In the genomic region with DNA sequence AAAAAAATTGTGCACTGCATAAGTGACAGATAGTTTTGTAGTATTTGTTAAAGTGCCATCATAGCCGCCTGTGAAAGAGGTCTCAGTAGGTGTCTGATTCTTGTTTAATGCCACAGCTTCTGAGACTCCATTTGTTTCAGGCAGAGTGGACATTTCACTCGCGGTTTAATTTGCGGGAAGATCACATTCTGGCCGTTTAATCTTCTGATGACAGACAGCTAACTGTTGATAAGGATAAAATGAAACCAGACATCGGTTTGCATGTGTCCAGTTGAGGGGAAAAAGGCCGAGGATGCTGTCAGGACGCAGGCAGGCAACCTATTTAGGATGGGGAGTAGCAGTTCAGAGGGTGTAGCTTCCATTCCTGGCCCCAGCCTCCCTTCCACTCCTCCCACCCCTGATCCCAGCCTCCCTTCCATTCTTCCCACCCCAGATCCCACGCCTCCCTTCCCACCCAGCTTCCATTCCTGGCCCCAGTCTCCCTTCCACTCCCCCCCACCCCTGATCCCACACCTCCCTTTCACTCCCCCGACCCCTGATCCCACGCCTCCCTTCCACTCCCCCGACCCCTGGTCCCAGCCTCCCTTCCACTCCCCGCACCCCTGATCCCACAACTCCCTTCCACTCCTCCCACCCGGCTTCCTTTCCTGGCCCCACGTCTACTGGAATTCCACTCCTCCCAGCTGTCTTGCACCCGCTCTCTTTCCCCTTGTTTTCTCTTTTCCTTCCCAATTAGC, we compare ENCODE assay signal across 22 cellular contexts. TPM values are rescaled to one million over a fixed set of nuclear protein-coding genes. Genes with fewer than 3 reads are reported as not detected.
DNase-seq lines count a peak whose midpoint lies in the region; ATAC-seq and TF ChIP-seq lines count a peak whose summit lies in the region.
"Had no signal": no experiment of that assay in that cellular context is flagged by ENCODE, and none has a peak within 500 bp of the region (broad histone marks: within the 10 kb centered on the region; RNA-seq: fewer than 3 reads in every experiment).

No MANE protein-coding gene starts in this region.

- TF ChIP-seq POLR2A in uterus (IDR thresholded peaks at IDR 0.05): no peak

- H3F3A ChIP-seq in neural progenitor cell (ENCODE audit: low read depth): peaks cover 37% of the 10 kb centered on the region

- no peak for TF ChIP-seq CTCF in heart right ventricle (IDR thresholded peaks at IDR 0.05)
- TF ChIP-seq CTCF in left ventricle myocardium inferior (IDR thresholded peaks at IDR 0.05; ENCODE audit: borderline replicate concordance): no peak
- no peak for TF ChIP-seq CTCF in neural progenitor cell (IDR thresholded peaks at IDR 0.05)
- no peak for TF ChIP-seq CTCF in uterus (IDR thresholded peaks at IDR 0.05)

- in situ Hi-C loops in G401 (cut with HindIII; ENCODE audit: low sequenced_read_pairs): no loop called here

- DNase-seq in heart right ventricle: no peak
- no peak for DNase-seq in Right ventricle myocardium inferior (ENCODE audit: missing footprints)
- no peak for DNase-seq in left ventricle myocardium inferior
- DNase-seq in neural progenitor cell (ENCODE audit: low spot score): no peak
- DNase-seq in uterus: peak; percentile 59 to 70
- no peak for DNase-seq in G401 (ENCODE audit: low spot score)
- DNase-seq in activated CD8-positive, alpha-beta memory T cell treated with anti-CD3 and anti-CD28 coated beads, Interleukin-2, amount 50 U/mL, for 48 hours: no peak
- DNase-seq: activated B cell treated with CpG ODN at 0.5 μM for 24 hours; activated CD8-positive, alpha-beta T cell treated with anti-CD3 and anti-CD28 coated beads, Interleukin-2, amount 10 ng/mL, durations not matched to agents 7 days and 5 days; amniotic stem cell; C1 segment of cervical spinal cord; cerebellar nuclear complex; DMS153; effector memory CD4-positive, alpha-beta T cell; MV-4-11; NCI-H2029; NCI-H526 treated with DMSO at 0.1 percent for 48 hours; stimulated activated CD4-positive, alpha-beta T cell treated with anti-CD3 and anti-CD28 coated beads, Interleukin-2, amount 100 ng/mL, for 48 hours; transverse colon had no signal

- H3K36me3 ChIP-seq in heart right ventricle (peaks cover 0 to 8% (median 0%) of the 10 kb centered on the region in 9 donors), left ventricle myocardium inferior (peaks cover 8% of the 10 kb centered on the region), neural progenitor cell (no peaks in the 10 kb centered on the region), uterus (no peaks in the 10 kb centered on the region)
- H3K36me3 ChIP-seq: transverse colon had no signal

- H3K4me1 ChIP-seq in heart right ventricle (peaks cover 16 to 57% (median 47%) of the 10 kb centered on the region in 9 donors), left ventricle myocardium inferior (peaks cover 65% of the 10 kb centered on the region), neural progenitor cell (peaks cover 47% of the 10 kb centered on the region), uterus (peaks cover 0 to 17% of the 10 kb centered on the region in 2 donors)

- intact Hi-C loops in heart right ventricle (cut with DNase I) (no loop called here), Right ventricle myocardium inferior (cut with DNase I) (no loop called here), left ventricle myocardium inferior (cut with micrococcal nuclease) (no loop called here), uterus (cut with DNase I; ENCODE audit: low total_unique reads) (no loop called here)

- H3K4me3 ChIP-seq in heart right ventricle: no peak overlapping the region
- H3K4me3 ChIP-seq in left ventricle myocardium inferior: no peak overlapping the region
- H3K4me3 ChIP-seq in neural progenitor cell: no peak overlapping the region
- H3K4me3 ChIP-seq in uterus: no peak overlapping the region
- H3K4me3 ChIP-seq: A549, transverse colon had no signal

- H3K9me3 ChIP-seq in heart right ventricle (peaks cover 0 to 11% (median 0%) of the 10 kb centered on the region in 11 donors), left ventricle myocardium inferior (replicated peaks) (peaks cover 11% of the 10 kb centered on the region), neural progenitor cell (ENCODE audit: low read depth) (no peaks in the 10 kb centered on the region), uterus (no peaks in the 10 kb centered on the region)
- H3K9me3 ChIP-seq: A549, neutrophil, transverse colon had no signal

- H3K27ac Mint-ChIP-seq in neural progenitor cell: no peak overlapping the region
- H3K27ac Mint-ChIP-seq: activated B cell treated with CpG ODN at 0.5 μM for 24 hours; activated CD8-positive, alpha-beta T cell treated with anti-CD3 and anti-CD28 coated beads, Interleukin-2, amount 10 ng/mL, durations not matched to agents 7 days and 5 days had no signal

- peaks cover 58% of the 10 kb centered on the region for H3K4me1 Mint-ChIP-seq in neural progenitor cell

- H3K4me3 Mint-ChIP-seq in neural progenitor cell: no peak overlapping the region
- H3K4me3 Mint-ChIP-seq: activated B cell treated with CpG ODN at 0.5 μM for 24 hours; activated CD8-positive, alpha-beta T cell treated with anti-CD3 and anti-CD28 coated beads, Interleukin-2, amount 10 ng/mL, durations not matched to agents 7 days and 5 days had no signal

- no peak overlapping the region for H2AFZ ChIP-seq in neural progenitor cell (replicated peaks)

- peak overlapping the region; percentile 8 for H3K4me2 ChIP-seq in neural progenitor cell
- H3K4me2 ChIP-seq: A549 had no signal

- peaks cover 51% of the 10 kb centered on the region for H3K79me2 ChIP-seq in neural progenitor cell (ENCODE audit: low read depth)

- H3K27ac ChIP-seq in heart right ventricle (peak overlapping the region in 7 of 10 donors; percentile 31 to 91 (median 86)), left ventricle myocardium inferior (replicated peaks) (peak overlapping the region; percentile 96), neural progenitor cell (no peak overlapping the region), uterus (peak overlapping the region; percentile 91)
- H3K27ac ChIP-seq: neutrophil had no signal

- H3K36me3 Mint-ChIP-seq in neural progenitor cell: peaks cover 10% of the 10 kb centered on the region

- H3K9ac ChIP-seq in neural progenitor cell: no peak overlapping the region

- 55 to 60% methylated on average over 16 of the region's 16 CpGs for WGBS in heart right ventricle, 2 donors

- ATAC-seq in heart right ventricle: no peak
- ATAC-seq in Right ventricle myocardium inferior: no peak
- no peak for ATAC-seq in HG02763 (IDR thresholded peaks at IDR 0.05; ENCODE audit: unreplicated experiment)
- ATAC-seq: A549; activated CD8-positive, alpha-beta T cell treated with anti-CD3 and anti-CD28 coated beads, Interleukin-2, amount 10 ng/mL, durations not matched to agents 7 days and 5 days had no signal

- H3K27me3 ChIP-seq in heart right ventricle (no peaks in the 10 kb centered on the region), left ventricle myocardium inferior (ENCODE audit: low read depth) (no peaks in the 10 kb centered on the region), neural progenitor cell (no peaks in the 10 kb centered on the region), uterus (no peaks in the 10 kb centered on the region)
- H3K27me3 ChIP-seq: neutrophil, transverse colon had no signal

- peaks cover 23% of the 10 kb centered on the region for H4K20me1 ChIP-seq in neural progenitor cell (ENCODE audit: low read depth)

- H3K27me3 Mint-ChIP-seq in neural progenitor cell (ENCODE audit: insufficient read depth, low read depth): peaks cover 5% of the 10 kb centered on the region
- H3K27me3 Mint-ChIP-seq: activated B cell treated with CpG ODN at 0.5 μM for 24 hours had no signal

- peaks cover 12% of the 10 kb centered on the region for H3K9me3 Mint-ChIP-seq in neural progenitor cell

RNA-seq across cellular contexts. Expression of a gene that starts 23.8 kb away (rescaled TPM):
- total RNA-seq in heart right ventricle: 100 to 1,000 TPM in 6 of 10 donors, 10 to 100 TPM in 4; 81.1 to 164 (median 118) TPM
- polyA plus RNA-seq in heart right ventricle: 10 to 100 TPM; 20.0 to 24.9 TPM
- 89.9 TPM for total RNA-seq in Right ventricle myocardium inferior
- total RNA-seq in left ventricle myocardium inferior: 106 TPM
- 12.6 and 17.6 TPM in 2 replicates for total RNA-seq in neural progenitor cell (ENCODE audit: low replicate concordance)
- 100 to 1,000 TPM in 1 of 4 donors, 10 to 100 TPM in 3; 12.8 to 149 (median 22.8) TPM for total RNA-seq in uterus
- 4.2 and 4.5 TPM in 2 replicates for total RNA-seq in G401 (2014; rRNA removed; shearing (Covaris generic))

Comparison
In these comparisons a context has a peak if more than half of its experiments do, and no peak if none do; other contexts are left out.
1. DNase-seq: peak in uterus (2 of 2); none in heart right ventricle (0 of 2), Right ventricle myocardium inferior (single experiment), left ventricle myocardium inferior (single experiment), neural progenitor cell (single experiment), G401 (single experiment) and activated CD8-positive, alpha-beta memory T cell treated with anti-CD3 and anti-CD28 coated beads, Interleukin-2, amount 50 U/mL, for 48 hours (single experiment).